ENCODE assay signal across 1 cellular context in the genomic region with DNA sequence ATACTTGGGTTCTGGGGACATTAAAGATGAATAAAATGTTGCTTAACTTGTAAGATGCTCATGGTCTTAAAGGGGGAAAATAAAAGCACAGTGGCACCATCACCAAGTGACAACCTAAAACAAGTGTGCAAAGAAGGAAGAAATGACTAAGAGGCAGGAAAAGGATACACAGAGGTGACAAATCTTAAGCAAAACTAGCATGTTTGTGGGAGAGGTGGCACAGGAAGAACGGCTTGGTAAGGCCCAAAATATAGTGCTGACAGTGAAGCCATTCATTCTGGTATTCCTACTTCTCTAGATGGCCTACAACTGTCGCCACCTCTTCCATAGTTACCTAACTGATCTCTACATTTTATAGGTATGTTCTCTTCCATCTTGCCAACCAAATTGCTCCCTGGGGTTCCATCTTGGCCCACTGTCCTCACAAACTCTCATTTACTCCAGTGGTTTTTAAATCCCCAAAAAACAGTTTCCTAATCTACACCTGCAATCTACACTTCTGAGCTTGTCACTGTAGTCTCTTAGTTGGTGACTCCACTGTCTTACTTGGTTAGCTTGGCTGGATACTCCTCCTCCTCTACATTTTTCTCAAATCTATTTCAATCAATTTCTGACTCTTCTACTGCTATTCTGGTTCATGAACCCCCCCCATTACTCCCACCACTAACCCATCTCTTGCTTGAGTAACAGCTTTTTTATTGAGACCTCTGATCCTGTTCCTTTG.
TF ChIP-seq lines count a peak whose summit lies in the region.

No MANE protein-coding gene starts in this region.

TF ChIP-seq in GM23338, 12 proteins besides CTCF, POLR2A, EP300 and RAD21 (continued from another document):
- TF ChIP-seq, protein P1, sequence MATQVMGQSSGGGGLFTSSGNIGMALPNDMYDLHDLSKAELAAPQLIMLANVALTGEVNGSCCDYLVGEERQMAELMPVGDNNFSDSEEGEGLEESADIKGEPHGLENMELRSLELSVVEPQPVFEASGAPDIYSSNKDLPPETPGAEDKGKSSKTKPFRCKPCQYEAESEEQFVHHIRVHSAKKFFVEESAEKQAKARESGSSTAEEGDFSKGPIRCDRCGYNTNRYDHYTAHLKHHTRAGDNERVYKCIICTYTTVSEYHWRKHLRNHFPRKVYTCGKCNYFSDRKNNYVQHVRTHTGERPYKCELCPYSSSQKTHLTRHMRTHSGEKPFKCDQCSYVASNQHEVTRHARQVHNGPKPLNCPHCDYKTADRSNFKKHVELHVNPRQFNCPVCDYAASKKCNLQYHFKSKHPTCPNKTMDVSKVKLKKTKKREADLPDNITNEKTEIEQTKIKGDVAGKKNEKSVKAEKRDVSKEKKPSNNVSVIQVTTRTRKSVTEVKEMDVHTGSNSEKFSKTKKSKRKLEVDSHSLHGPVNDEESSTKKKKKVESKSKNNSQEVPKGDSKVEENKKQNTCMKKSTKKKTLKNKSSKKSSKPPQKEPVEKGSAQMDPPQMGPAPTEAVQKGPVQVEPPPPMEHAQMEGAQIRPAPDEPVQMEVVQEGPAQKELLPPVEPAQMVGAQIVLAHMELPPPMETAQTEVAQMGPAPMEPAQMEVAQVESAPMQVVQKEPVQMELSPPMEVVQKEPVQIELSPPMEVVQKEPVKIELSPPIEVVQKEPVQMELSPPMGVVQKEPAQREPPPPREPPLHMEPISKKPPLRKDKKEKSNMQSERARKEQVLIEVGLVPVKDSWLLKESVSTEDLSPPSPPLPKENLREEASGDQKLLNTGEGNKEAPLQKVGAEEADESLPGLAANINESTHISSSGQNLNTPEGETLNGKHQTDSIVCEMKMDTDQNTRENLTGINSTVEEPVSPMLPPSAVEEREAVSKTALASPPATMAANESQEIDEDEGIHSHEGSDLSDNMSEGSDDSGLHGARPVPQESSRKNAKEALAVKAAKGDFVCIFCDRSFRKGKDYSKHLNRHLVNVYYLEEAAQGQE (IDR thresholded peaks at IDR 0.05; ENCODE audit: unreplicated experiment), result no peak
TF ChIP-seq in GM23338: peak in this region for 0.
